Comparison of ENCODE assay signal across 22 cellular contexts in the genomic region with DNA sequence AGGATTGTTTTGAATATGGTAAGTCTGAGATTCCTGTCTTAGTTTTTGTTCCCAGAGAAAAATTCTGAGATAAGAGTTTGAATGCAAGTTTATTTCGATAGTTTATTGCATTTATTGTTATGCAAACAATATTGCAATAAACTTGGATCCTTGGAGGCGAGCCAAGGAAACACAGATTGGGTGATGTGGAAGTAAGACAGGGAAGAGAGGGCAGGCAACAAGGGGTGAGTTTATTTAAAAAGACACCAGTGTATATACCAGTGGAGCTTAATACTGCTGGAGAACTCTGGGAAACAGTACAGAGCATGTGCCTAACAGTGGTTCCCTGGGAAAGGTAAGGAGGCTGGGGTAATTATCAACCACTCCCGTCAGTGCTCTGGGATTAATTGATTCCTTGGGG.
"Had no signal": no experiment of that assay in that cellular context is flagged by ENCODE, and none has a peak within 500 bp of the region (broad histone marks: within the 10 kb centered on the region; RNA-seq: fewer than 3 reads in every experiment).

No MANE protein-coding gene starts in this region.

- H3K9me3 ChIP-seq: ovary, right atrium auricular region, sigmoid colon, stomach, thyroid gland, upper lobe of left lung, vagina had no signal

- H3K9ac ChIP-seq: neural progenitor cell had no signal

- H3K4me1 ChIP-seq: foreskin keratinocyte, neural progenitor cell, right atrium auricular region, vagina had no signal

- H3K79me2 ChIP-seq: hepatocyte had no signal

- ATAC-seq: foreskin keratinocyte; natural killer cell treated with Interleukin-12 subunit alpha and Interleukin-12 subunit beta and Interleukin-15 and Interleukin-18, amount 100 ng/mL, for 72 hours had no signal

- H2AFZ ChIP-seq: hepatocyte, neural progenitor cell had no signal

- H3K36me3 ChIP-seq: neural progenitor cell, ovary, right atrium auricular region, sigmoid colon, stomach, thyroid gland, upper lobe of left lung, vagina had no signal

- H3K4me2 ChIP-seq: hepatocyte, neural progenitor cell had no signal

- H3K27ac ChIP-seq: foreskin keratinocyte, hepatocyte, neural progenitor cell, ovary, right atrium auricular region, sigmoid colon, skin epidermis, stomach, thyroid gland, upper lobe of left lung, vagina had no signal

- H3K4me3 ChIP-seq: hepatocyte, neural progenitor cell, ovary, right atrium auricular region, sigmoid colon, skin epidermis, stomach, thyroid gland, upper lobe of left lung, vagina had no signal

- H3K27me3 ChIP-seq: hepatocyte, neural progenitor cell, ovary, right atrium auricular region, sigmoid colon, stomach, thyroid gland, upper lobe of left lung, vagina had no signal

- DNase-seq: dermis blood vessel endothelial cell; effector CD4-positive, alpha-beta T cell; endodermal cell; erythroblast; foreskin keratinocyte; head of caudate nucleus; mammary epithelial cell; nucleus accumbens; ovary; sigmoid colon; stimulated activated CD4-positive, alpha-beta T cell treated with anti-CD3 and anti-CD28 coated beads, Interleukin-12 subunit alpha, Interleukin-12 subunit beta, amount 100 ng/mL, for 4 hours; stimulated activated naive CD4-positive, alpha-beta T cell; stomach; substantia nigra; thyroid gland; upper lobe of left lung had no signal
